In genomic region chr1:171258429-171258828, GRCh38 we compare ENCODE assay signal across 1 cellular context.
TF ChIP-seq lines count a peak whose summit lies in the region.

No MANE protein-coding gene starts in this region.

TF ChIP-seq in GM23338, 12 proteins besides CTCF, POLR2A, EP300 and RAD21:
- TF ChIP-seq ZNF462 (CRISPR knock-in tag; IDR thresholded peaks at IDR 0.05) = no peak
- no peak for TF ChIP-seq NANOG (IDR thresholded peaks at IDR 0.05; ENCODE audit: borderline replicate concordance)
- no peak for TF ChIP-seq CREB1 (CRISPR knock-in tag; IDR thresholded peaks at IDR 0.05; ENCODE audit: low read depth)
- TF ChIP-seq JUNB (IDR thresholded peaks at IDR 0.05; ENCODE audit: unreplicated experiment) = no peak
- no peak for TF ChIP-seq ZNF114 (CRISPR knock-in tag; IDR thresholded peaks at IDR 0.05)
- no peak for TF ChIP-seq REST (IDR thresholded peaks at IDR 0.05; ENCODE audit: unreplicated experiment)
- TF ChIP-seq EZH2 (IDR thresholded peaks at IDR 0.05; ENCODE audit: low read depth, unreplicated experiment) = no peak
- no peak for TF ChIP-seq STAT1 (IDR thresholded peaks at IDR 0.05; ENCODE audit: unreplicated experiment)
- TF ChIP-seq ZNF331 (CRISPR knock-in tag; IDR thresholded peaks at IDR 0.05; ENCODE audit: low read depth) = no peak
- no peak for TF ChIP-seq EZH2phosphoT487 (IDR thresholded peaks at IDR 0.05; ENCODE audit: unreplicated experiment)
- TF ChIP-seq POLR2AphosphoS5 (IDR thresholded peaks at IDR 0.05; ENCODE audit: low read depth) = no peak
- TF ChIP-seq ETS1 (IDR thresholded peaks at IDR 0.05) = no peak
